Comparison of ENCODE assay signal across 1 cellular context in the genomic region with DNA sequence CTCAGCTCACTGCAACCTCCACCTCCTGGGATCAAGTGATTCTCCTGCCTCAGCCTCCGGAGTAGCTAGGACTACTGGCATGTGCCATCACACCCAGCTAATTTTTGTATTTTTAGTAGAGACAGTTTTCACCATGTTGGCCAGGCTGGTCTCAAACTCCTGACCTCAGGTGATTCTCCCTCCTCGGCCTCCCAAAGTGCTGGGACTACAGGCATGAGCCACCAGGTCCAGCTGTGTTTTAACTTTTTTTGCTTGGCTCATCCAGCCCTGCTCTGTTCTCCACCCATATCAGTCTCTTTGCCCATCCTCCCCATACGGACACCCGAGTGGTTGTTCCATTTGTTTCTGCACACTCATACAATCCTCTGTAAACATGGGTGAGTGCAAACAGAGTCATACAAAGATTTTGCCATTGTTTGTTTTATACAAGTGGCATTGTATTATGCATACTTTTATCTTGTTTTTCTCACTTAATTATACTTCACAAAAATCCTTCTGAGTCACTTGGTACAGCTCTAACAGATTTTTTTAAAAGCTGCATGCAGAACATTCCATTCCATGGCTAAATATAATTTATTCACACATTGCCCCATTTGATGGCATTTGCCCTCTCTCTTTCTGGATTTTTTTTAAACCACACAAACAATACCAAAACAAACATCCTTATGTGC.
A peak's percentile ranks its signal among the peaks of the same experiment; 100 is the strongest.
TF ChIP-seq lines count a peak whose summit lies in the region.

No MANE protein-coding gene starts in this region.

TF ChIP-seq in HepG2, 621 proteins besides CTCF, POLR2A, EP300 and RAD21 (continued from another document and continues in another):
- TF ChIP-seq ZNF576 (CRISPR knock-in tag; IDR thresholded peaks at IDR 0.05) (no peak), SRSF4 (IDR thresholded peaks at IDR 0.05; ENCODE audit: low read depth, low read length, poor library complexity, severe bottlenecking) (no peak), ZNF768 (CRISPR knock-in tag; IDR thresholded peaks at IDR 0.05) (no peak), CENPBD1 (CRISPR knock-in tag; IDR thresholded peaks at IDR 0.05; ENCODE audit: borderline replicate concordance, low read depth) (no peak), SP1 (IDR thresholded peaks at IDR 0.05) (no peak), SP1 (CRISPR knock-in tag; IDR thresholded peaks at IDR 0.05) (no peak), ZFP1 (CRISPR knock-in tag; IDR thresholded peaks at IDR 0.05) (no peak), AGO2 (optimal IDR thresholded peaks at IDR 0.05; ENCODE audit: low read depth, low read length) (no peak), DMTF1 (CRISPR knock-in tag; IDR thresholded peaks at IDR 0.05) (no peak), MAFK (conservative IDR thresholded peaks at IDR 0.05 in 1 of 2, IDR thresholded peaks at IDR 0.05 in 1 of 2; ENCODE audit: low read length in 2 of 2) (no peak), FOSL1 (CRISPR knock-in tag; IDR thresholded peaks at IDR 0.05; ENCODE audit: borderline replicate concordance) (no peak), ZBTB46 (CRISPR knock-in tag; IDR thresholded peaks at IDR 0.05; ENCODE audit: borderline replicate concordance) (no peak), ZNF792 (CRISPR knock-in tag; IDR thresholded peaks at IDR 0.05) (no peak), PRDM15 (CRISPR knock-in tag; IDR thresholded peaks at IDR 0.05) (no peak; the same call in 1 of the 2 replicates), ATF1 (CRISPR knock-in tag; IDR thresholded peaks at IDR 0.05) (no peak), PAXIP1 (CRISPR knock-in tag; conservative IDR thresholded peaks at IDR 0.05) (no peak), IRX3 (CRISPR knock-in tag; IDR thresholded peaks at IDR 0.05; ENCODE audit: borderline replicate concordance, low read depth) (peak; percentile 24; the same call in 1 of the 2 replicates), NFIB (CRISPR knock-in tag; IDR thresholded peaks at IDR 0.05; ENCODE audit: borderline replicate concordance) (no peak), PRMT3 (CRISPR knock-in tag; IDR thresholded peaks at IDR 0.05; ENCODE audit: borderline replicate concordance, low read depth) (no peak), TRIM24 (CRISPR knock-in tag; IDR thresholded peaks at IDR 0.05) (no peak), SCMH1 (CRISPR knock-in tag; IDR thresholded peaks at IDR 0.05; ENCODE audit: borderline replicate concordance) (no peak), MEIS1 (CRISPR knock-in tag; IDR thresholded peaks at IDR 0.05; ENCODE audit: borderline replicate concordance) (no peak), ZFP36L1 (CRISPR knock-in tag; IDR thresholded peaks at IDR 0.05) (no peak), CHCHD3 (CRISPR knock-in tag; IDR thresholded peaks at IDR 0.05) (no peak), ZNF782 (CRISPR knock-in tag; IDR thresholded peaks at IDR 0.05; ENCODE audit: borderline replicate concordance) (no peak), GATA4 (IDR thresholded peaks at IDR 0.05; ENCODE audit: borderline replicate concordance, low read depth) (no peak), NFIC (IDR thresholded peaks at IDR 0.05; ENCODE audit: low read length) (no peak; the same call in 1 of the 2 replicates), ZZZ3 (CRISPR knock-in tag; IDR thresholded peaks at IDR 0.05; ENCODE audit: borderline replicate concordance) (no peak), YEATS2 (CRISPR knock-in tag; IDR thresholded peaks at IDR 0.05; ENCODE audit: borderline replicate concordance) (no peak)
- TF ChIP-seq, protein P1, sequence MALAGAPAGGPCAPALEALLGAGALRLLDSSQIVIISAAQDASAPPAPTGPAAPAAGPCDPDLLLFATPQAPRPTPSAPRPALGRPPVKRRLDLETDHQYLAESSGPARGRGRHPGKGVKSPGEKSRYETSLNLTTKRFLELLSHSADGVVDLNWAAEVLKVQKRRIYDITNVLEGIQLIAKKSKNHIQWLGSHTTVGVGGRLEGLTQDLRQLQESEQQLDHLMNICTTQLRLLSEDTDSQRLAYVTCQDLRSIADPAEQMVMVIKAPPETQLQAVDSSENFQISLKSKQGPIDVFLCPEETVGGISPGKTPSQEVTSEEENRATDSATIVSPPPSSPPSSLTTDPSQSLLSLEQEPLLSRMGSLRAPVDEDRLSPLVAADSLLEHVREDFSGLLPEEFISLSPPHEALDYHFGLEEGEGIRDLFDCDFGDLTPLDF (CRISPR knock-in tag; IDR thresholded peaks at IDR 0.05), result peak; percentile 72; the same call in 1 of the 2 replicates
- TF ChIP-seq, protein P2, sequence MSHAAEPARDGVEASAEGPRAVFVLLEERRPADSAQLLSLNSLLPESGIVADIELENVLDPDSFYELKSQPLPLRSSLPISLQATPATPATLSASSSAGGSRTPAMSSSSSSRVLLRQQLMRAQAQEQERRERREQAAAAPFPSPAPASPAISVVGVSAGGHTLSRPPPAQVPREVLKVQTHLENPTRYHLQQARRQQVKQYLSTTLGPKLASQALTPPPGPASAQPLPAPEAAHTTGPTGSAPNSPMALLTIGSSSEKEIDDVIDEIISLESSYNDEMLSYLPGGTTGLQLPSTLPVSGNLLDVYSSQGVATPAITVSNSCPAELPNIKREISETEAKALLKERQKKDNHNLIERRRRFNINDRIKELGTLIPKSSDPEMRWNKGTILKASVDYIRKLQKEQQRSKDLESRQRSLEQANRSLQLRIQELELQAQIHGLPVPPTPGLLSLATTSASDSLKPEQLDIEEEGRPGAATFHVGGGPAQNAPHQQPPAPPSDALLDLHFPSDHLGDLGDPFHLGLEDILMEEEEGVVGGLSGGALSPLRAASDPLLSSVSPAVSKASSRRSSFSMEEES (CRISPR knock-in tag; IDR thresholded peaks at IDR 0.05), result no peak
- TF ChIP-seq, protein P3, sequence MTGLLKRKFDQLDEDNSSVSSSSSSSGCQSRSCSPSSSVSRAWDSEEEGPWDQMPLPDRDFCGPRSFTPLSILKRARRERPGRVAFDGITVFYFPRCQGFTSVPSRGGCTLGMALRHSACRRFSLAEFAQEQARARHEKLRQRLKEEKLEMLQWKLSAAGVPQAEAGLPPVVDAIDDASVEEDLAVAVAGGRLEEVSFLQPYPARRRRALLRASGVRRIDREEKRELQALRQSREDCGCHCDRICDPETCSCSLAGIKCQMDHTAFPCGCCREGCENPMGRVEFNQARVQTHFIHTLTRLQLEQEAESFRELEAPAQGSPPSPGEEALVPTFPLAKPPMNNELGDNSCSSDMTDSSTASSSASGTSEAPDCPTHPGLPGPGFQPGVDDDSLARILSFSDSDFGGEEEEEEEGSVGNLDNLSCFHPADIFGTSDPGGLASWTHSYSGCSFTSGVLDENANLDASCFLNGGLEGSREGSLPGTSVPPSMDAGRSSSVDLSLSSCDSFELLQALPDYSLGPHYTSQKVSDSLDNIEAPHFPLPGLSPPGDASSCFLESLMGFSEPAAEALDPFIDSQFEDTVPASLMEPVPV (CRISPR knock-in tag; IDR thresholded peaks at IDR 0.05), result 0 out of 2 replicates have a peak, but pooled peaks have one; percentile 50
- TF ChIP-seq, protein P4, sequence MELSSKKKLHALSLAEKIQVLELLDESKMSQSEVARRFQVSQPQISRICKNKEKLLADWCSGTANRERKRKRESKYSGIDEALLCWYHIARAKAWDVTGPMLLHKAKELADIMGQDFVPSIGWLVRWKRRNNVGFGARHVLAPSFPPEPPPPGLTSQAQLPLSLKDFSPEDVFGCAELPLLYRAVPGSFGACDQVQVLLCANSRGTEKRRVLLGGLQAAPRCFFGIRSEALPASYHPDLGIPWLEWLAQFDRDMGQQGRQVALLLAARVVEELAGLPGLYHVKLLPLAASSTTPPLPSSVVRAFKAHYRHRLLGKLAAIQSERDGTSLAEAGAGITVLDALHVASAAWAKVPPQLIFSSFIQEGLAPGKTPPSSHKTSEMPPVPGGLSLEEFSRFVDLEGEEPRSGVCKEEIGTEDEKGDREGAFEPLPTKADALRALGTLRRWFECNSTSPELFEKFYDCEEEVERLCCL (CRISPR knock-in tag; IDR thresholded peaks at IDR 0.05; ENCODE audit: borderline replicate concordance), result no peak
- TF ChIP-seq, protein P5, sequence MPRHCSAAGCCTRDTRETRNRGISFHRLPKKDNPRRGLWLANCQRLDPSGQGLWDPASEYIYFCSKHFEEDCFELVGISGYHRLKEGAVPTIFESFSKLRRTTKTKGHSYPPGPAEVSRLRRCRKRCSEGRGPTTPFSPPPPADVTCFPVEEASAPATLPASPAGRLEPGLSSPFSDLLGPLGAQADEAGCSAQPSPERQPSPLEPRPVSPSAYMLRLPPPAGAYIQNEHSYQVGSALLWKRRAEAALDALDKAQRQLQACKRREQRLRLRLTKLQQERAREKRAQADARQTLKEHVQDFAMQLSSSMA (CRISPR knock-in tag; IDR thresholded peaks at IDR 0.05), result no peak
